ENCODE assay signal across 8 cellular contexts in the genomic region with DNA sequence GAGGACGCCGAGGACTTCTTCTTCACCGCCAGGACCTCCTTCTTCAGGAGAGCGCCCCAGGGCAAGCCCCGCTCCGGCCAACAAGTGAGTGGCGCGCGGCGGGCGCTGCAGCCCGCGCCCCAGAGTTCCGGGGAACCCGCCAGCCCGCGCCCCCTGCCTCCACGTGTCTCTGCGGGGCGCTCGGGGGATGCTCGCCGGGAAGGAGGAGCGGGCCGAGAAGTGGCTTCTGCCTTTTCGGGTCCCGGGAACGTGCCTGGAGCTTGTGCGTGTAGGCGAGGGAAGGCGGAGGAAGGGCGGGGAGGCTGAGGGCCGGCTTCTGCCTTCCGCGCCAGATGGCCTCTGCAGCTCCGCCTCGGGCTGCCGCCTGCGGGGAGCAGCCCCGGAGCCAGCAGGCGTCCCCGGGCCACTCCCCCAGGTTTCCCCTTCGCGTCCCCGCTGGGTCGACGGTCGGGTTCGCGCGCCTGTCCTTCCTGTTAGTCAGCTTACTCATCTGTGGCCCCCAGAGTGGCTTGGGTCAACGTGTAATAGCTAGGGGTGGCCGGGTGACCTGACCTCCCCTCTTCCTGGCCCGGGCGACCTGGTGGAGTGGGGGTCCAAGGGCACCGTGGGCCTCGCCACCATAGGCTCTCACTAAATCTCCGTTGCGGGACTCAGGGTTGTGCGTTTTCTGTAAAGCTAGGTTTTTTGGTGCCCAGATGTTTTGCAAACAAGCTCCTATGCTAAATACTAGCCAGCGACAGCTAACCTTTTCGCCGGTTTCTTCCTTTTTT. TPM values are rescaled to one million over a fixed set of nuclear protein-coding genes. Genes with fewer than 3 reads are reported as not detected.
DNase-seq lines count a peak whose midpoint lies in the region; ATAC-seq and TF ChIP-seq lines count a peak whose summit lies in the region.

No MANE protein-coding gene starts in this region.

- peaks cover 51% of the 10 kb centered on the region for H3K4me1 ChIP-seq in BLaER1
- peaks cover 45% of the 10 kb centered on the region for H3K4me1 ChIP-seq in OCI-LY7 (ENCODE audit: insufficient read depth, low read length, poor library complexity, severe bottlenecking)
- H3K4me1 ChIP-seq in transverse colon, result peaks cover 9 to 45% (median 16%) of the 10 kb centered on the region in 4 donors

- no TSS peak for BruUV-seq in OCI-LY7 (replicated peaks; lab: Mats Ljungman, UMichigan)

- ATAC-seq in GM19035 (IDR thresholded peaks at IDR 0.05; ENCODE audit: unreplicated experiment) (peak; percentile 54), HG03280 (IDR thresholded peaks at IDR 0.05; ENCODE audit: unreplicated experiment) (peak; percentile 52), omental fat pad (ENCODE audit: low FRiP score) (peak; percentile 45)

- H3K36me3 ChIP-seq in BLaER1, result peaks cover 7% of the 10 kb centered on the region; the same call in 1 of the 2 replicates
- H3K36me3 ChIP-seq in OCI-LY7 (ENCODE audit: insufficient read depth, low read length), result peaks cover 28% of the 10 kb centered on the region
- H3K36me3 ChIP-seq in transverse colon, result no peaks in the 10 kb centered on the region

- TF ChIP-seq EP300 in transverse colon (IDR thresholded peaks at IDR 0.05; ENCODE audit: low read depth), result no peak

- peak; percentile 72 for TF ChIP-seq POLR2A in transverse colon (IDR thresholded peaks at IDR 0.05)

- H3K4me3 ChIP-seq in BLaER1 (peak overlapping the region; percentile 87), OCI-LY7 (ENCODE audit: low read depth, low read length, poor library complexity, severe bottlenecking) (peak overlapping the region; percentile 93), foreskin fibroblast (ENCODE audit: low read depth in 1 of 2, low read length in 2 of 2) (peak overlapping the region; percentile 66 to 80), transverse colon (peak overlapping the region; percentile 82 to 95 (median 86))

- TF ChIP-seq CTCF in OCI-LY7 (conservative IDR thresholded peaks at IDR 0.05; ENCODE audit: low read length) (no peak), foreskin fibroblast (IDR thresholded peaks at IDR 0.05; ENCODE audit: low read depth, low read length) (no peak), omental fat pad (IDR thresholded peaks at IDR 0.05) (no peak), transverse colon (IDR thresholded peaks at IDR 0.05) (no peak)

- peak overlapping the region; percentile 89 for H3K9ac ChIP-seq in BLaER1

- intact Hi-C loops in OCI-LY7 (cut with micrococcal nuclease; ENCODE audit: unreplicated experiment) (loop anchor here (1.0 to 2.0 kb wide), 4 partner anchors 59 to 206 kb away; a partner anchor contains a TSS), transverse colon (cut with DNase I; ENCODE audit: low total_unique reads) (loop anchor here (5.0 kb wide), 1 partner anchor 81 kb away; no protein-coding TSS in a partner anchor)

- H3K4me2 ChIP-seq in BLaER1 (peak overlapping the region; percentile 92), OCI-LY7 (ENCODE audit: low read length) (peak overlapping the region; percentile 88)

- in situ Hi-C loops in transverse colon (cut with MboI; ENCODE audit: low pct_ligation_motif_present in 1 of 4, low pct_unique_long_range_greater_than_20kb in 1 of 4, low sequenced_read_pairs in 3 of 4), result no loop called here

- CTCF ChIA-PET in OCI-LY7 (lab: Charles Lee; ENCODE audit: unreplicated experiment), result interaction anchor here (0.6 to 1.3 kb wide), 5 partner anchors 16 to 120 kb away, joined by 3 to 6 read pairs (median 3); no protein-coding TSS in a partner anchor

- peaks cover 57% of the 10 kb centered on the region for H3K79me2 ChIP-seq in OCI-LY7 (ENCODE audit: insufficient read depth, low read depth, low read length)

- 1% methylated on average over 56 of the region's 63 CpGs; no CpG with 5 or more reads in 1 of the 2 donors for WGBS in transverse colon (ENCODE audit: low coverage in 1 of 2), 2 donors

- H3K9me3 ChIP-seq in BLaER1 (no peaks in the 10 kb centered on the region), OCI-LY7 (ENCODE audit: low read length) (no peaks in the 10 kb centered on the region), transverse colon (no peaks in the 10 kb centered on the region)

- POLR2A ChIA-PET in OCI-LY7 (lab: Charles Lee), result interaction anchor here (0.8 to 2.9 kb wide), 9 partner anchors 9 to 145 kb away, joined by 3 to 14 read pairs (median 4); no protein-coding TSS in a partner anchor

- H4K20me1 ChIP-seq in BLaER1 (peaks cover 14% of the 10 kb centered on the region; the same call in 1 of the 2 replicates), OCI-LY7 (ENCODE audit: insufficient read depth, low read length) (peaks cover 18% of the 10 kb centered on the region; the same call in 1 of the 2 replicates)

- H3K27me3 ChIP-seq in BLaER1, result no peaks in the 10 kb centered on the region
- H3K27me3 ChIP-seq in transverse colon, result no peaks in the 10 kb centered on the region

- H2AFZ ChIP-seq in OCI-LY7 (ENCODE audit: low read length), result 0 out of 2 replicates have a peak overlapping the region, but pooled peaks have one; percentile 8

- no peaks in the 10 kb centered on the region for H3K9me2 ChIP-seq in OCI-LY7 (ENCODE audit: insufficient read depth, low read length)

- peak; percentile 86 for DNase-seq in OCI-LY7 (ENCODE audit: low spot score)
- DNase-seq in activated T-helper 1 cell treated with Interleukin-2 at 50 U/mL for 16 hours (ENCODE audit: low read depth), result peak; percentile 59
- peak; percentile 59 to 84 for DNase-seq in foreskin fibroblast
- DNase-seq in omental fat pad (ENCODE audit: low spot score), result peak; percentile 38
- DNase-seq in transverse colon, result peak; percentile 79

- H3K27ac ChIP-seq in BLaER1, result peak overlapping the region; percentile 90
- H3K27ac ChIP-seq in OCI-LY7 (ENCODE audit: low read depth, low read length, poor library complexity, severe bottlenecking), result peak overlapping the region; percentile 81
- H3K27ac ChIP-seq in transverse colon, result peak overlapping the region; percentile 91 to 97 (median 96)

RNA-seq across cellular contexts. Expression of a gene that starts 0.6 kb away (rescaled TPM):
- total RNA-seq in OCI-LY7 (2014; rRNA removed; shearing (Covaris generic)), result 13.8 and 16.3 TPM in 2 replicates
- 49.9 and 50.8 TPM in 2 replicates for total RNA-seq in OCI-LY7 (2022)
- 10 to 100 TPM; 35.3 to 68.5 (median 45.9) TPM for total RNA-seq in omental fat pad
- 10 to 100 TPM; 41.6 to 83.2 (median 62.5) TPM for total RNA-seq in transverse colon

Comparison
In these comparisons a context has a peak if more than half of its experiments do, and no peak if none do; other contexts are left out.
1. Peak in every context shown above with its lines: DNase-seq, ATAC-seq, H3K4me3 ChIP-seq and H3K27ac ChIP-seq.